8 cellular contexts compared by ENCODE assay signal in genomic region chrX:9466115-9466495, GRCh38. TPM values are rescaled to one million over a fixed set of nuclear protein-coding genes. Genes with fewer than 3 reads are reported as not detected.
DNase-seq lines count a peak whose midpoint lies in the region; FAIRE-seq and TF ChIP-seq lines count a peak whose summit lies in the region.

No MANE protein-coding gene starts in this region.

- H3K9ac ChIP-seq in colonic mucosa (ENCODE audit: low read depth in 2 of 2, low read length in 2 of 2) = peak overlapping the region; percentile 46 to 66

- no TSS peak for BruUV-seq in A673 (replicated peaks; lab: Mats Ljungman, UMichigan)

- intact Hi-C loops in A673 (cut with micrococcal nuclease; ENCODE audit: unreplicated experiment) = loop anchor here (10.0 kb wide), 1 partner anchor 321 kb away; no protein-coding TSS in a partner anchor
- intact Hi-C loops in colonic mucosa (cut with DNase I) = loop anchor here (10.0 kb wide), 1 partner anchor 219 kb away; no protein-coding TSS in a partner anchor
- intact Hi-C loops in lower leg skin (cut with DNase I; ENCODE audit: low total_unique reads) = no loop called here

- peak; percentile 15 for DNase-seq in A673 (ENCODE audit: low spot score)
- no peak for DNase-seq in GM18507 (ENCODE audit: extremely low spot score, insufficient read length, low read depth)
- DNase-seq in RCC 7860 (ENCODE audit: low spot score) = peak; percentile 16
- peak; percentile 37 for DNase-seq in colonic mucosa
- DNase-seq in lower leg skin (ENCODE audit: low spot score in 2 of 2) = peak; percentile 32 to 92
- DNase-seq in NCI-H226 = no peak
- DNase-seq in GM13976 (ENCODE audit: low spot score) = no peak

- no peaks in the 10 kb centered on the region for H3K27me3 ChIP-seq in A673 (replicated peaks; ENCODE audit: insufficient read depth, low read depth, low read length, poor library complexity)
- peaks cover 9% of the 10 kb centered on the region for H3K27me3 ChIP-seq in colonic mucosa

- H3K36me3 ChIP-seq in A673 (ENCODE audit: insufficient read depth, low read length, poor library complexity, severe bottlenecking) = no peaks in the 10 kb centered on the region
- H3K36me3 ChIP-seq in colonic mucosa = no peaks in the 10 kb centered on the region

- CTCF ChIA-PET in A673 (lab: Charles Lee) = no interaction called here

- peaks cover 25% of the 10 kb centered on the region for H3K36me3 Mint-ChIP-seq in stimulated activated naive CD8-positive, alpha-beta T cell treated with anti-CD3 and anti-CD28 coated beads, Interleukin-15, Interleukin-2, amounts not matched to agents 100 ng/mL and 50 ng/mL, for 24 hours (ENCODE audit: low read depth)

- TF ChIP-seq CTCF in A673 (conservative IDR thresholded peaks at IDR 0.05; ENCODE audit: low read depth, low read length) = no peak
- TF ChIP-seq CTCF in colonic mucosa (IDR thresholded peaks at IDR 0.05) = no peak
- no peak for TF ChIP-seq CTCF in lower leg skin (IDR thresholded peaks at IDR 0.05)
- TF ChIP-seq CTCF in GM13976 (IDR thresholded peaks at IDR 0.05; ENCODE audit: borderline replicate concordance, control extremely low read depth, extremely low read depth, insufficient read depth, missing control alignments) = no peak

- peak overlapping the region; percentile 82 for H3K27ac Mint-ChIP-seq in stimulated activated naive CD8-positive, alpha-beta T cell treated with anti-CD3 and anti-CD28 coated beads, Interleukin-15, Interleukin-2, amounts not matched to agents 100 ng/mL and 50 ng/mL, for 24 hours

- in situ Hi-C loops in GM13976 (cut with MboI; ENCODE audit: low sequenced_read_pairs, unreplicated experiment) = loop anchor here (25.0 kb wide), 1 partner anchor 246 kb away; no protein-coding TSS in a partner anchor

- POLR2A ChIA-PET in A673 (lab: Charles Lee; ENCODE audit: low non-redundant PET) = no interaction called here

- peak overlapping the region; percentile 65 for H3K4me3 ChIP-seq in A673 (ENCODE audit: low read depth, low read length, poor library complexity, severe bottlenecking)
- peak overlapping the region; percentile 52 for H3K4me3 ChIP-seq in colonic mucosa
- peak overlapping the region; percentile 48 for H3K4me3 ChIP-seq in lower leg skin (ENCODE audit: low read depth, poor library complexity, severe bottlenecking)

- peak overlapping the region; percentile 88 for H3K4me3 Mint-ChIP-seq in stimulated activated naive CD8-positive, alpha-beta T cell treated with anti-CD3 and anti-CD28 coated beads, Interleukin-15, Interleukin-2, amounts not matched to agents 100 ng/mL and 50 ng/mL, for 24 hours

- H3K9me3 ChIP-seq in A673 (ENCODE audit: low read depth, low read length, poor library complexity, severe bottlenecking) (no peaks in the 10 kb centered on the region), colonic mucosa (no peaks in the 10 kb centered on the region)

- peak overlapping the region; percentile 65 for H3K27ac ChIP-seq in A673 (ENCODE audit: low read depth, low read length, poor library complexity, severe bottlenecking)
- H3K27ac ChIP-seq in colonic mucosa = no peak overlapping the region

- H3K4me1 ChIP-seq in A673 (ENCODE audit: insufficient read depth, low read length, poor library complexity, severe bottlenecking) (peaks cover 21% of the 10 kb centered on the region), colonic mucosa (peaks cover 10% of the 10 kb centered on the region)

- no peak for TF ChIP-seq POLR2A in lower leg skin (IDR thresholded peaks at IDR 0.05)

- peaks cover 4% of the 10 kb centered on the region for H3K27me3 Mint-ChIP-seq in stimulated activated naive CD8-positive, alpha-beta T cell treated with anti-CD3 and anti-CD28 coated beads, Interleukin-15, Interleukin-2, amounts not matched to agents 100 ng/mL and 50 ng/mL, for 24 hours

- peak; percentile 26 for FAIRE-seq in GM18507 (lab: Jason Lieb, UNC)
- FAIRE-seq in RCC 7860 (lab: Jason Lieb, UNC) = no peak

- H3K9me3 Mint-ChIP-seq in stimulated activated naive CD8-positive, alpha-beta T cell treated with anti-CD3 and anti-CD28 coated beads, Interleukin-15, Interleukin-2, amounts not matched to agents 100 ng/mL and 50 ng/mL, for 24 hours = no peaks in the 10 kb centered on the region

- WGBS in lower leg skin, 2 donors = 2 to 11% methylated on average over 12 to 14 of the region's 31 CpGs

- peaks cover 55% of the 10 kb centered on the region for H3K4me1 Mint-ChIP-seq in stimulated activated naive CD8-positive, alpha-beta T cell treated with anti-CD3 and anti-CD28 coated beads, Interleukin-15, Interleukin-2, amounts not matched to agents 100 ng/mL and 50 ng/mL, for 24 hours (ENCODE audit: low read depth)

RNA-seq across cellular contexts. Expression of gene TBL1X, which starts 1.2 kb away (rescaled TPM):
- total RNA-seq in A673 (2021) = 26.9 and 33.0 TPM in 2 replicates
- 10 to 100 TPM; 16.3 to 18.9 TPM for total RNA-seq in colonic mucosa
- total RNA-seq in lower leg skin = 10 to 100 TPM; 14.8 to 31.7 (median 16.8) TPM

Comparison
In these comparisons a context has a peak if more than half of its experiments do, and no peak if none do; other contexts are left out.
1. DNase-seq: peak in A673 (single experiment), RCC 7860 (single experiment), colonic mucosa (single experiment) and lower leg skin (2 of 2); none in GM18507 (single experiment), NCI-H226 (single experiment) and GM13976 (single experiment).
2. Peak in every context shown above with its lines, with median percentiles within 50 percentile points of each other: H3K4me3 ChIP-seq.